In genomic region chr1:216904457-216904856, GRCh38 we compare ENCODE assay signal across 1 cellular context.
TF ChIP-seq lines count a peak whose summit lies in the region.

No MANE protein-coding gene starts in this region.

TF ChIP-seq in H1, 55 proteins besides CTCF, POLR2A, EP300 and RAD21:
- no peak for TF ChIP-seq BCL11A (IDR thresholded peaks at IDR 0.05; ENCODE audit: low read depth in 2 of 2, low read length in 2 of 2)
